12 cellular contexts compared by ENCODE assay signal in genomic region chr16:84839054-84839453, GRCh38. TPM values are rescaled to one million over a fixed set of nuclear protein-coding genes. Genes with fewer than 3 reads are reported as not detected.
A peak's percentile ranks its signal among the peaks of the same experiment; 100 is the strongest.
DNase-seq lines count a peak whose midpoint lies in the region; ATAC-seq and TF ChIP-seq lines count a peak whose summit lies in the region.
"Had no signal": no experiment of that assay in that cellular context is flagged by ENCODE, and none has a peak within 500 bp of the region (broad histone marks: within the 10 kb centered on the region; RNA-seq: fewer than 3 reads in every experiment).

No MANE protein-coding gene starts in this region.

- peak overlapping the region; percentile 71 for H3K27ac ChIP-seq in osteoblast (ENCODE audit: low read depth, low read length)

- in situ Hi-C loops in ACHN (cut with HindIII; ENCODE audit: low pct_ligation_motif_present, low pct_unique_long_range_greater_than_20kb, low sequenced_read_pairs), result no loop called here

- H3K79me2 ChIP-seq in osteoblast (ENCODE audit: insufficient read depth, low read length), result no peaks in the 10 kb centered on the region

- H3K4me1 Mint-ChIP-seq in chondrocyte (ENCODE audit: low read depth), result peaks cover 86% of the 10 kb centered on the region
- H3K4me1 Mint-ChIP-seq in effector memory CD8-positive, alpha-beta T cell (ENCODE audit: low read depth in 2 of 2), result peaks cover 0 to 5% of the 10 kb centered on the region in 2 donors

- H3K27me3 ChIP-seq in osteoblast (ENCODE audit: insufficient read depth, low read length), result no peaks in the 10 kb centered on the region

- no peak overlapping the region for H3K4me3 ChIP-seq in osteoblast (ENCODE audit: insufficient read depth, low read length)
- H3K4me3 ChIP-seq: mucosa of descending colon had no signal

- no peaks in the 10 kb centered on the region for H3K9me3 Mint-ChIP-seq in chondrocyte (ENCODE audit: low read depth)
- H3K9me3 Mint-ChIP-seq in effector memory CD8-positive, alpha-beta T cell, result no peaks in the 10 kb centered on the region
- H3K9me3 Mint-ChIP-seq: activated naive CD8-positive, alpha-beta T cell treated with anti-CD3 and anti-CD28 coated beads, Interleukin-2, amount 10 ng/mL, durations not matched to agents 7 days and 5 days had no signal

- H3K9me3 ChIP-seq in osteoblast (ENCODE audit: low read depth, low read length), result no peaks in the 10 kb centered on the region
- H3K9me3 ChIP-seq: mucosa of descending colon had no signal

- ATAC-seq in effector memory CD8-positive, alpha-beta T cell (replicated peaks), result no peak
- ATAC-seq: mucosa of descending colon had no signal

- H3K4me1 ChIP-seq in osteoblast (ENCODE audit: insufficient read depth, low read length), result peaks cover 42% of the 10 kb centered on the region

- H4K20me1 ChIP-seq in osteoblast (ENCODE audit: insufficient read depth, low read length), result no peaks in the 10 kb centered on the region

- no peaks in the 10 kb centered on the region for H3K36me3 Mint-ChIP-seq in chondrocyte (ENCODE audit: low read depth)
- no peaks in the 10 kb centered on the region for H3K36me3 Mint-ChIP-seq in effector memory CD8-positive, alpha-beta T cell (ENCODE audit: insufficient read depth)
- H3K36me3 Mint-ChIP-seq: activated naive CD8-positive, alpha-beta T cell treated with anti-CD3 and anti-CD28 coated beads, Interleukin-2, amount 10 ng/mL, durations not matched to agents 7 days and 5 days had no signal

- no peak overlapping the region for H3K4me2 ChIP-seq in osteoblast (ENCODE audit: insufficient read depth, low read length)

- H3K27ac Mint-ChIP-seq in chondrocyte (ENCODE audit: unreplicated experiment), result peak overlapping the region; percentile 45
- no peak overlapping the region for H3K27ac Mint-ChIP-seq in effector memory CD8-positive, alpha-beta T cell
- H3K27ac Mint-ChIP-seq: activated naive CD8-positive, alpha-beta T cell treated with anti-CD3 and anti-CD28 coated beads, Interleukin-2, amount 10 ng/mL, durations not matched to agents 7 days and 5 days had no signal

- H3K4me3 Mint-ChIP-seq in chondrocyte (ENCODE audit: unreplicated experiment), result no peak overlapping the region
- H3K4me3 Mint-ChIP-seq in effector memory CD8-positive, alpha-beta T cell, result no peak overlapping the region
- H3K4me3 Mint-ChIP-seq: activated naive CD8-positive, alpha-beta T cell treated with anti-CD3 and anti-CD28 coated beads, Interleukin-2, amount 10 ng/mL, durations not matched to agents 7 days and 5 days had no signal

- peak; percentile 85 for DNase-seq in ACHN
- DNase-seq in M059J (ENCODE audit: low read depth), result peak; percentile 97
- no peak for DNase-seq in chondrocyte (ENCODE audit: low spot score)
- peak; percentile 88 for DNase-seq in osteoblast (ENCODE audit: insufficient read length, low spot score, missing footprints)
- no peak for DNase-seq in stimulated activated CD4-positive, alpha-beta T cell treated with anti-CD3 and anti-CD28 coated beads, Interleukin-2, amount 100 ng/mL, for 24 hours
- DNase-seq in activated gamma-delta T cell treated with Interleukin-2 at 50 U/mL for 16 hours, result no peak
- DNase-seq in NCI-H2227 treated with DMSO at 0.1 percent for 48 hours (lab: John Stamatoyannopoulos, UW), result no peak
- no peak for DNase-seq in effector memory CD8-positive, alpha-beta T cell
- DNase-seq: activated naive CD8-positive, alpha-beta T cell treated with anti-CD3 and anti-CD28 coated beads, Interleukin-2, amount 10 ng/mL, durations not matched to agents 7 days and 5 days; effector CD4-positive, alpha-beta T cell; mucosa of descending colon; NCI-H2081 treated with DMSO at 0.1 percent for 48 hours had no signal

- no peak overlapping the region for H2AFZ ChIP-seq in osteoblast (ENCODE audit: low read length)

- H3K36me3 ChIP-seq in osteoblast (ENCODE audit: insufficient read depth, low read length), result no peaks in the 10 kb centered on the region

- TF ChIP-seq CTCF in chondrocyte (IDR thresholded peaks at IDR 0.05) (no peak), osteoblast (IDR thresholded peaks at IDR 0.05; ENCODE audit: extremely low read depth, low read depth, low read length) (no peak)

- H3K27me3 Mint-ChIP-seq in chondrocyte (ENCODE audit: low read depth), result no peaks in the 10 kb centered on the region
- peaks cover 34 to 69% of the 10 kb centered on the region in 2 donors for H3K27me3 Mint-ChIP-seq in effector memory CD8-positive, alpha-beta T cell

RNA-seq across cellular contexts. Expression of gene CRISPLD2, which starts 19.3 kb away (rescaled TPM):
- 22.7 and 37.3 TPM in 2 replicates for total RNA-seq in M059J (2014; rRNA removed; shearing (Covaris generic))
- total RNA-seq in chondrocyte (1.7 to 12.1 TPM (median 11.7 TPM) in 3 replicates), osteoblast (40.2 and 122 TPM in 2 replicates)

Comparison
In these comparisons a context has a peak if more than half of its experiments do, and no peak if none do; other contexts are left out.
1. DNase-seq: peak in ACHN (single experiment), M059J (single experiment) and osteoblast (single experiment); none in chondrocyte (single experiment), stimulated activated CD4-positive, alpha-beta T cell treated with anti-CD3 and anti-CD28 coated beads, Interleukin-2, amount 100 ng/mL, for 24 hours (0 of 2), activated gamma-delta T cell treated with Interleukin-2 at 50 U/mL for 16 hours (single experiment), NCI-H2227 treated with DMSO at 0.1 percent for 48 hours (single experiment) and effector memory CD8-positive, alpha-beta T cell (0 of 3).